In the genomic region with DNA sequence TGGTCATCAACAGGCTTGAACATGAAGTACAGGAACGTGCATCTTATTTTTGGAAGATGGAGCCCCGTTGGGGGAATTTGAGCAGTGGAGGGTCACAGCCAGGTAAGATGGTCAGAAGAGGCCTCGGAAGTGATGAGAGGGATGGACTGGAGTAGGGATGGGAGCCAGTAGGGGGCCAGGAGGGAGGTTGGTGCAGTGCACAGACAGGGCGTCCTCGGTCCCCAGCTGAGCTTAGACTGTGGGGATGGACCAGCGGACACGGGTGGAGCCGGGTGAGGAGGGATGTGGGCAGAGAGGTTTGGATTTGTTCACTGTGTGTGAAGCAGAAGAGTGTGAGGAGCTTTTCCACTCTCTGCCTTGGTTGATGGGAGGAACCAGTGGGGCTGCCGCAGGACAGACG, we compare ENCODE assay signal across 13 cellular contexts. TPM values are rescaled to one million over a fixed set of nuclear protein-coding genes. Genes with fewer than 3 reads are reported as not detected.
DNase-seq lines count a peak whose midpoint lies in the region; ATAC-seq and TF ChIP-seq lines count a peak whose summit lies in the region.
"Had no signal": no experiment of that assay in that cellular context is flagged by ENCODE, and none has a peak within 500 bp of the region (broad histone marks: within the 10 kb centered on the region; RNA-seq: fewer than 3 reads in every experiment).

No MANE protein-coding gene starts in this region.

- intact Hi-C loops in left lung (cut with DNase I) (no loop called here), spleen (cut with DNase I; ENCODE audit: low total_unique reads) (no loop called here)

- peaks cover 37% of the 10 kb centered on the region for H3K36me3 Mint-ChIP-seq in T-helper 1 cell treated with Interleukin-12 subunit alpha and Interleukin-12 subunit beta and Interleukin-4 antibody, amounts not matched to agents 30 μg/mL and 1 μg/mL, for 36 hours (ENCODE audit: low read depth)
- H3K36me3 Mint-ChIP-seq in activated CD8-positive, alpha-beta T cell treated with anti-CD3 and anti-CD28 coated beads, Interleukin-2, amount 10 ng/mL, durations not matched to agents 7 days and 5 days (ENCODE audit: low read depth) = peaks cover 57% of the 10 kb centered on the region

- H3K27ac Mint-ChIP-seq in T-helper 1 cell treated with Interleukin-12 subunit alpha and Interleukin-12 subunit beta and Interleukin-4 antibody, amounts not matched to agents 30 μg/mL and 1 μg/mL, for 36 hours = peak overlapping the region; percentile 65
- H3K27ac Mint-ChIP-seq in activated CD8-positive, alpha-beta T cell treated with anti-CD3 and anti-CD28 coated beads, Interleukin-2, amount 10 ng/mL, durations not matched to agents 7 days and 5 days = peak overlapping the region; percentile 82

- peak overlapping the region in 1 of 2 donors; percentile 22 for H3K4me3 ChIP-seq in left lung
- H3K4me3 ChIP-seq in spleen = peak overlapping the region in 2 of 8 donors; percentile 2 to 94
- no peak overlapping the region for H3K4me3 ChIP-seq in coronary artery
- H3K4me3 ChIP-seq: PC-9 had no signal

- H3K4me1 ChIP-seq in left lung = peaks cover 51 to 84% of the 10 kb centered on the region in 2 donors
- peaks cover 20 to 71% (median 51%) of the 10 kb centered on the region in 6 donors for H3K4me1 ChIP-seq in spleen

- WGBS in spleen, 5 donors = 77 to 82% (median 80%) methylated on average over 10 of the region's 10 CpGs

- peak; percentile 1 for ATAC-seq in activated CD8-positive, alpha-beta T cell treated with anti-CD3 and anti-CD28 coated beads, Interleukin-2, amount 10 ng/mL, durations not matched to agents 7 days and 5 days
- ATAC-seq in left lung = no peak
- ATAC-seq in HG03175 (IDR thresholded peaks at IDR 0.05; ENCODE audit: unreplicated experiment) = no peak
- no peak for ATAC-seq in GM21825 (IDR thresholded peaks at IDR 0.05; ENCODE audit: unreplicated experiment)
- ATAC-seq: sciatic nerve had no signal

- H3K36me3 ChIP-seq in left lung (peaks cover 3 to 31% of the 10 kb centered on the region in 2 donors), spleen (peaks cover 5 to 47% (median 25%) of the 10 kb centered on the region in 6 donors)

- TF ChIP-seq CTCF in left lung (IDR thresholded peaks at IDR 0.05) (no peak), spleen (IDR thresholded peaks at IDR 0.05 in 8 of 11, conservative IDR thresholded peaks at IDR 0.05 in 3 of 11) (no peak), coronary artery (IDR thresholded peaks at IDR 0.05) (no peak)

- CTCF ChIA-PET in activated CD8-positive, alpha-beta T cell treated with anti-CD3 and anti-CD28 coated beads, Interleukin-2, amount 10 ng/mL, durations not matched to agents 7 days and 5 days (lab: Charles Lee) = interaction anchor here (1.0 to 1.9 kb wide), 4 partner anchors 20 to 179 kb away, joined by 3 to 9 read pairs (median 5); partner anchors contain the start of genes MBOAT7 and TSEN34

- no peak for DNase-seq in T-helper 1 cell
- DNase-seq in activated CD8-positive, alpha-beta T cell treated with anti-CD3 and anti-CD28 coated beads, Interleukin-2, amount 10 ng/mL, durations not matched to agents 7 days and 5 days = no peak
- no peak for DNase-seq in left lung
- peak; percentile 75 for DNase-seq in spleen
- no peak for DNase-seq in coronary artery (ENCODE audit: low spot score)
- DNase-seq: 8988T, heart right ventricle, NCI-H2107, PC-9 had no signal

- no peaks in the 10 kb centered on the region for H3K9me3 Mint-ChIP-seq in T-helper 1 cell treated with Interleukin-12 subunit alpha and Interleukin-12 subunit beta and Interleukin-4 antibody, amounts not matched to agents 30 μg/mL and 1 μg/mL, for 36 hours
- no peaks in the 10 kb centered on the region for H3K9me3 Mint-ChIP-seq in activated CD8-positive, alpha-beta T cell treated with anti-CD3 and anti-CD28 coated beads, Interleukin-2, amount 10 ng/mL, durations not matched to agents 7 days and 5 days (ENCODE audit: insufficient read depth)

- H3K9me3 ChIP-seq in left lung (no peaks in the 10 kb centered on the region), spleen (peaks cover 0 to 6% (median 0%) of the 10 kb centered on the region in 8 donors)
- H3K9me3 ChIP-seq: heart right ventricle had no signal

- H3K27me3 Mint-ChIP-seq in T-helper 1 cell treated with Interleukin-12 subunit alpha and Interleukin-12 subunit beta and Interleukin-4 antibody, amounts not matched to agents 30 μg/mL and 1 μg/mL, for 36 hours (ENCODE audit: low read depth) = no peaks in the 10 kb centered on the region
- H3K27me3 Mint-ChIP-seq in activated CD8-positive, alpha-beta T cell treated with anti-CD3 and anti-CD28 coated beads, Interleukin-2, amount 10 ng/mL, durations not matched to agents 7 days and 5 days (ENCODE audit: low read depth) = no peaks in the 10 kb centered on the region

- POLR2A ChIA-PET in activated CD8-positive, alpha-beta T cell treated with anti-CD3 and anti-CD28 coated beads, Interleukin-2, amount 10 ng/mL, durations not matched to agents 7 days and 5 days (lab: Charles Lee) = interaction anchor here (2.2 to 3.6 kb wide), 2 partner anchors 11 to 22 kb away, joined by 8 to 41 read pairs; partner anchors contain the start of genes MBOAT7 and RPS9

- H3K4me1 Mint-ChIP-seq in T-helper 1 cell treated with Interleukin-12 subunit alpha and Interleukin-12 subunit beta and Interleukin-4 antibody, amounts not matched to agents 30 μg/mL and 1 μg/mL, for 36 hours (ENCODE audit: low read depth) = peaks cover 35% of the 10 kb centered on the region
- H3K4me1 Mint-ChIP-seq in activated CD8-positive, alpha-beta T cell treated with anti-CD3 and anti-CD28 coated beads, Interleukin-2, amount 10 ng/mL, durations not matched to agents 7 days and 5 days (ENCODE audit: low read depth) = peaks cover 57% of the 10 kb centered on the region

- no peak for TF ChIP-seq POLR2A in spleen (IDR thresholded peaks at IDR 0.05)

- H3K27me3 ChIP-seq in left lung (no peaks in the 10 kb centered on the region), spleen (replicated peaks in 1 of 7) (no peaks in the 10 kb centered on the region)
- H3K27me3 ChIP-seq: heart right ventricle had no signal

- no peak overlapping the region for H3K4me3 Mint-ChIP-seq in T-helper 1 cell treated with Interleukin-12 subunit alpha and Interleukin-12 subunit beta and Interleukin-4 antibody, amounts not matched to agents 30 μg/mL and 1 μg/mL, for 36 hours
- H3K4me3 Mint-ChIP-seq in activated CD8-positive, alpha-beta T cell treated with anti-CD3 and anti-CD28 coated beads, Interleukin-2, amount 10 ng/mL, durations not matched to agents 7 days and 5 days = peak overlapping the region; percentile 2

- H3K27ac ChIP-seq in left lung = peak overlapping the region; percentile 90 to 97
- peak overlapping the region in 7 of 8 donors; percentile 36 to 98 (median 92) for H3K27ac ChIP-seq in spleen
- H3K27ac ChIP-seq in coronary artery = no peak overlapping the region
- H3K27ac ChIP-seq: PC-9 had no signal

RNA-seq across cellular contexts. Expression of gene RPS9, which starts 10.6 kb away (rescaled TPM):
- total RNA-seq in activated CD8-positive, alpha-beta T cell treated with anti-CD3 and anti-CD28 coated beads, Interleukin-2, amount 10 ng/mL, durations not matched to agents 7 days and 5 days = 1,000 to 10,000 TPM; 1,244 to 1,253 TPM
- 1,000 to 10,000 TPM; 1,023 to 1,099 TPM for total RNA-seq in left lung
- 1,000 to 10,000 TPM; 1,182 to 2,757 (median 1,587) TPM for total RNA-seq in spleen
- polyA plus RNA-seq in spleen = 1,000 to 10,000 TPM; 6,196 to 7,306 (median 6,994) TPM

RNA-seq across cellular contexts. Expression of gene LILRB3, which starts 11.6 kb away (rescaled TPM):
- 1 to 10 TPM; 1.1 to 1.5 TPM for total RNA-seq in activated CD8-positive, alpha-beta T cell treated with anti-CD3 and anti-CD28 coated beads, Interleukin-2, amount 10 ng/mL, durations not matched to agents 7 days and 5 days
- total RNA-seq in left lung (10 to 100 TPM; 21.8 to 90.8 TPM), spleen (100 to 1,000 TPM in 3 of 7 donors, 10 to 100 TPM in 4; 61.5 to 443 (median 97.5) TPM)
- 10 to 100 TPM in 2 of 3 donors, 1 to 10 TPM in 1; 6.4 to 24.6 (median 22.5) TPM for polyA plus RNA-seq in spleen
- total RNA-seq: PC-9 had no signal

RNA-seq across cellular contexts. Expression of gene TSEN34, which starts 20.1 kb away (rescaled TPM):
- 10 to 100 TPM; 11.2 to 11.9 TPM for total RNA-seq in activated CD8-positive, alpha-beta T cell treated with anti-CD3 and anti-CD28 coated beads, Interleukin-2, amount 10 ng/mL, durations not matched to agents 7 days and 5 days
- 10 to 100 TPM; 32.2 to 34.4 TPM for total RNA-seq in left lung
- total RNA-seq in spleen = 100 to 1,000 TPM in 1 of 7 donors, 10 to 100 TPM in 6; 32.2 to 109 (median 45.5) TPM
- 10 to 100 TPM; 25.5 to 45.2 (median 37.5) TPM for polyA plus RNA-seq in spleen

RNA-seq across cellular contexts. Expression of gene MBOAT7, which starts 21.8 kb away (rescaled TPM):
- total RNA-seq in activated CD8-positive, alpha-beta T cell treated with anti-CD3 and anti-CD28 coated beads, Interleukin-2, amount 10 ng/mL, durations not matched to agents 7 days and 5 days = 10 to 100 TPM; 56.9 to 58.8 TPM
- total RNA-seq in left lung (100 to 1,000 TPM in 1 of 2 donors, 10 to 100 TPM in 1; 98.5 to 102 TPM), spleen (100 to 1,000 TPM in 3 of 7 donors, 10 to 100 TPM in 4; 65.1 to 208 (median 85.9) TPM)
- polyA plus RNA-seq in spleen = 10 to 100 TPM; 12.0 to 19.4 (median 14.7) TPM

RNA-seq across cellular contexts. Expression of gene LILRA6, which starts 31.4 kb away (rescaled TPM):
- under 1 TPM in 1 of 2 experiments, not detected in 1; 0.18 TPM for total RNA-seq in activated CD8-positive, alpha-beta T cell treated with anti-CD3 and anti-CD28 coated beads, Interleukin-2, amount 10 ng/mL, durations not matched to agents 7 days and 5 days
- total RNA-seq in left lung (10 to 100 TPM in 1 of 2 donors, 1 to 10 TPM in 1; 7.3 to 51.5 TPM), spleen (10 to 100 TPM; 21.5 to 77.5 (median 38.3) TPM)
- 1 to 10 TPM; 1.2 to 8.2 (median 6.7) TPM for polyA plus RNA-seq in spleen
- total RNA-seq: PC-9 had no signal

Comparison
In these comparisons a context has a peak if more than half of its experiments do, and no peak if none do; other contexts are left out.
1. H3K27ac ChIP-seq: peak in left lung (2 of 2) and spleen (7 of 8); none in coronary artery (0 of 2).
2. RNA of gene LILRB3, which starts 11.6 kb away (total RNA-seq): 61.5 to 443 TPM in spleen and 21.8 to 90.8 TPM in left lung; 1.1 to 1.5 TPM in activated CD8-positive, alpha-beta T cell treated with anti-CD3 and anti-CD28 coated beads, Interleukin-2, amount 10 ng/mL, durations not matched to agents 7 days and 5 days; every median in the first group is over 4 times any median in the second.